ENCODE assay signal across 24 cellular contexts in genomic region chr14:73055251-73055650, GRCh38.
"Had no signal": no experiment of that assay in that cellular context is flagged by ENCODE, and none has a peak within 500 bp of the region (broad histone marks: within the 10 kb centered on the region; RNA-seq: fewer than 3 reads in every experiment).

No MANE protein-coding gene starts in this region.

- H3K27me3 ChIP-seq: colonic mucosa, esophagus squamous epithelium, gastrocnemius medialis, heart right ventricle, left lung had no signal

- H3K27me3 Mint-ChIP-seq: dendritic cell treated with granulocyte-macrophage colony-stimulating factor and Interleukin-4, amounts not matched to agents 40 ng/mL and 50 ng/mL, for 4 days; effector memory CD8-positive, alpha-beta T cell had no signal

- H3K4me3 Mint-ChIP-seq: dendritic cell treated with granulocyte-macrophage colony-stimulating factor and Interleukin-4, amounts not matched to agents 40 ng/mL and 50 ng/mL, for 4 days; effector memory CD8-positive, alpha-beta T cell; endodermal cell; mesothelial cell of epicardium had no signal

- H3K9me3 Mint-ChIP-seq: dendritic cell treated with granulocyte-macrophage colony-stimulating factor and Interleukin-4, amounts not matched to agents 40 ng/mL and 50 ng/mL, for 4 days; effector memory CD8-positive, alpha-beta T cell; endodermal cell; mesothelial cell of epicardium had no signal

- H3K36me3 ChIP-seq: colonic mucosa, esophagus squamous epithelium, gastrocnemius medialis, left lung, lower lobe of right lung had no signal

- H3K27ac ChIP-seq: colonic mucosa, epithelial cell of prostate, esophagus squamous epithelium, gastrocnemius medialis, heart right ventricle, left lung, lower lobe of right lung had no signal

- H3K4me1 ChIP-seq: colonic mucosa had no signal

- ATAC-seq: effector memory CD8-positive, alpha-beta T cell; esophagus mucosa; gastrocnemius medialis; heart right ventricle; left cardiac atrium; left lung; left ventricle myocardium superior; lower lobe of right lung; mucosa of descending colon had no signal

- DNase-seq: colonic mucosa; cortex of kidney; effector CD8-positive, alpha-beta T cell; effector memory CD8-positive, alpha-beta T cell; endodermal cell; erythroblast; esophagus squamous epithelium; foreskin fibroblast; foreskin melanocyte; gastrocnemius medialis; glutamatergic neuron; head of caudate nucleus; heart right ventricle; hippocampal formation; left cardiac atrium; left lung; left ventricle myocardium superior; lower lobe of right lung; mesenchymal stem cell; mucosa of descending colon had no signal

- H3K27ac Mint-ChIP-seq: dendritic cell treated with granulocyte-macrophage colony-stimulating factor and Interleukin-4, amounts not matched to agents 40 ng/mL and 50 ng/mL, for 4 days; endodermal cell; mesothelial cell of epicardium had no signal

- H3K9me3 ChIP-seq: colonic mucosa, esophagus squamous epithelium, gastrocnemius medialis, heart right ventricle, left lung, lower lobe of right lung, mucosa of descending colon had no signal

- H3K4me3 ChIP-seq: colonic mucosa, esophagus squamous epithelium, gastrocnemius medialis, heart right ventricle, left lung, lower lobe of right lung, mucosa of descending colon had no signal

- H3K36me3 Mint-ChIP-seq: mesothelial cell of epicardium had no signal
